ENCODE assay signal across 27 cellular contexts in genomic region chr11:43933226-43933607, GRCh38. TPM values are rescaled to one million over a fixed set of nuclear protein-coding genes. Genes with fewer than 3 reads are reported as not detected.
"Had no signal": no experiment of that assay in that cellular context is flagged by ENCODE, and none has a peak within 500 bp of the region (broad histone marks: within the 10 kb centered on the region; RNA-seq: fewer than 3 reads in every experiment).

No MANE protein-coding gene starts in this region.

- DNase-seq: activated CD4-positive, alpha-beta T cell treated with anti-CD3 and anti-CD28 coated beads for 36 hours; activated CD4-positive, alpha-beta T cell treated with anti-CD3 and anti-CD28 coated beads, Interleukin-2, amount 50 U/mL, for 4 hours; activated CD8-positive, alpha-beta memory T cell treated with anti-CD3 and anti-CD28 coated beads for 24 hours; activated CD8-positive, alpha-beta memory T cell treated with anti-CD3 and anti-CD28 coated beads, Interleukin-2, amount 50 U/mL, for 4 hours; activated naive CD4-positive, alpha-beta T cell treated with Interleukin-2 at 50 U/mL for 16 hours; activated naive CD8-positive, alpha-beta T cell treated with anti-CD3 and anti-CD28 coated beads, Interleukin-2, amount 10 ng/mL, durations not matched to agents 7 days and 5 days; activated T-cell treated with anti-CD3 and anti-CD28 coated beads, Interleukin-2, amount 50 U/mL, for 24 hours; amniotic stem cell; cortex of kidney; endodermal cell; esophagus squamous epithelium; left ventricle myocardium superior; mammary epithelial cell; stimulated activated CD4-positive, alpha-beta T cell treated with anti-CD3 and anti-CD28 coated beads, Interleukin-1b, Interleukin-23, amount 100 ng/mL, for 48 hours; stimulated activated naive CD8-positive, alpha-beta T cell treated with anti-CD3 and anti-CD28 coated beads, Interleukin-15, amount 100 ng/mL, for 72 hours; T1000; transverse colon had no signal

- H3K9me3 ChIP-seq: esophagus squamous epithelium, gastroesophageal sphincter, transverse colon had no signal

- H3K36me3 Mint-ChIP-seq: activated naive CD8-positive, alpha-beta T cell treated with anti-CD3 and anti-CD28 coated beads, Interleukin-2, amount 10 ng/mL, durations not matched to agents 7 days and 5 days; WTC11 had no signal

- H3K27ac ChIP-seq: cardiac muscle cell, esophagus squamous epithelium, gastroesophageal sphincter, skin epidermis, transverse colon had no signal

- FAIRE-seq: islet of Langerhans, urothelium cell line had no signal

- H3K27ac Mint-ChIP-seq: activated CD4-positive, alpha-beta T cell treated with anti-CD3 and anti-CD28 coated beads for 36 hours; activated naive CD8-positive, alpha-beta T cell treated with anti-CD3 and anti-CD28 coated beads, Interleukin-2, amount 10 ng/mL, durations not matched to agents 7 days and 5 days; activated T-cell treated with anti-CD3 and anti-CD28 coated beads, Interleukin-2, amount 50 U/mL, for 24 hours; activated T-helper 2 cell treated with anti-CD3 and anti-CD28 coated beads, Interferon-gamma antibody, Interleukin-2, Interleukin-4, amounts not matched to agents 10 μg/mL and 5 μg/mL and 100 μg/mL, durations not matched to agents 14 hours and 24 hours and 36 hours; endodermal cell; nephron progenitor cell; progenitor cell of endocrine pancreas; stimulated activated naive CD8-positive, alpha-beta T cell treated with anti-CD3 and anti-CD28 coated beads, Interleukin-15, amount 100 ng/mL, for 72 hours; T-helper 1 cell treated with Interleukin-12 subunit alpha and Interleukin-12 subunit beta and Interleukin-4 antibody, amounts not matched to agents 30 μg/mL and 1 μg/mL, for 36 hours; WTC11 had no signal

- H3K4me3 Mint-ChIP-seq: activated CD4-positive, alpha-beta T cell treated with anti-CD3 and anti-CD28 coated beads for 36 hours; activated naive CD8-positive, alpha-beta T cell treated with anti-CD3 and anti-CD28 coated beads, Interleukin-2, amount 10 ng/mL, durations not matched to agents 7 days and 5 days; activated T-cell treated with anti-CD3 and anti-CD28 coated beads, Interleukin-2, amount 50 U/mL, for 24 hours; endodermal cell; nephron progenitor cell; stimulated activated naive CD8-positive, alpha-beta T cell treated with anti-CD3 and anti-CD28 coated beads, Interleukin-15, amount 100 ng/mL, for 72 hours; T-helper 1 cell treated with Interleukin-12 subunit alpha and Interleukin-12 subunit beta and Interleukin-4 antibody, amounts not matched to agents 30 μg/mL and 1 μg/mL, for 36 hours; WTC11 had no signal

- H3K27me3 ChIP-seq: cardiac muscle cell, transverse colon had no signal

- ATAC-seq: activated CD4-positive, alpha-beta T cell treated with anti-CD3 and anti-CD28 coated beads for 36 hours; gastroesophageal sphincter had no signal

- H3K9me3 Mint-ChIP-seq: activated naive CD8-positive, alpha-beta T cell treated with anti-CD3 and anti-CD28 coated beads, Interleukin-2, amount 10 ng/mL, durations not matched to agents 7 days and 5 days; activated T-cell treated with anti-CD3 and anti-CD28 coated beads, Interleukin-2, amount 50 U/mL, for 24 hours; activated T-helper 2 cell treated with anti-CD3 and anti-CD28 coated beads, Interferon-gamma antibody, Interleukin-2, Interleukin-4, amounts not matched to agents 10 μg/mL and 5 μg/mL and 100 μg/mL, durations not matched to agents 14 hours and 24 hours and 36 hours; endodermal cell; nephron progenitor cell; stimulated activated naive CD8-positive, alpha-beta T cell treated with anti-CD3 and anti-CD28 coated beads, Interleukin-15, amount 100 ng/mL, for 72 hours; T-helper 1 cell treated with Interleukin-12 subunit alpha and Interleukin-12 subunit beta and Interleukin-4 antibody, amounts not matched to agents 30 μg/mL and 1 μg/mL, for 36 hours; WTC11 had no signal

- H3K4me3 ChIP-seq: cardiac muscle cell, esophagus squamous epithelium, gastroesophageal sphincter, skin epidermis, transverse colon had no signal

- H3K36me3 ChIP-seq: cardiac muscle cell, esophagus squamous epithelium, gastroesophageal sphincter, transverse colon had no signal

RNA-seq across cellular contexts. Expression of gene C11orf96, which starts 9.2 kb away (rescaled TPM):
- total RNA-seq: mammary epithelial cell had no signal
- polyA plus RNA-seq: mammary epithelial cell had no signal
